9 cellular contexts compared by ENCODE assay signal in the genomic region with DNA sequence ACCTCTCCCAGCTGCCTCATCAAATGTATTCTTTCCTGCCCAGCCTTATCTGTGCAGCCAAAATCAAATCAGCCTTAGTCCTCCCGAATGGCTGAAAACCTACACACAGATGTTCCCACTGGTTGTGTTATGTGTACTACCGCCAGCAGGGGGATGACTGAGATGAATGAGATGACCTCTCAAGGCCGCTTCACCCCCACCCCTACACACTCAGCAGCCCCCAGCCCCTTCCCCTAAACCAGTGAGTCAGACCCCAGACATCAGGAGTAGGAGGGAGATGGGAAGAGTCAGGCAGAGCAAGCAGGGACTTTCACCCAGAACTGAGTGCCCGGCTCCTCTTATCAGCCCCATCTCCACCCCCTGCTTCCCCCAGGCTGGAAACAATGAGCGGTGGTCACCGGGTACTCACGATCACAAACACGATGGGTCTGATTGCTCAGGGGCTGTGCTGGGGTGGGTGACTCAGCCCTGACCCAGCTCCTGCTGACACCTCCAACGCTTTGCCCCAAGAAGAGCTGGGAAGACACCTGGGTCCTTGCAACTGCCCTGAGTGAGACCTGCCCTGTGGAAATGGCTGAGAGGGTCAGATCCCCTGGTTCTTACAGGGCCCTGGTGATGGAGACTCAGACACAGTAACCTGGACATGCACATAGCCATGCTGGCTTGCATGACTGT.
DNase-seq lines count a peak whose midpoint lies in the region; ATAC-seq and TF ChIP-seq lines count a peak whose summit lies in the region.
"Had no signal": no experiment of that assay in that cellular context is flagged by ENCODE, and none has a peak within 500 bp of the region (broad histone marks: within the 10 kb centered on the region; RNA-seq: fewer than 3 reads in every experiment).

No MANE protein-coding gene starts in this region.

- no peak for ATAC-seq in central memory CD8-positive, alpha-beta T cell (replicated peaks; ENCODE audit: extremely low read depth, poor library complexity, severe bottlenecking)

- peaks cover 61 to 62% of the 10 kb centered on the region in 2 experiments for H3K4me1 ChIP-seq in neutrophil (ENCODE audit: control insufficient read depth in 1 of 2, insufficient read depth in 1 of 2, low read depth in 1 of 2, low read length in 1 of 2)

- peak overlapping the region; percentile 40 to 54 for H3K4me3 ChIP-seq in neutrophil (ENCODE audit: low read depth in 1 of 2, low read length in 1 of 2)

- H3K4me3 Mint-ChIP-seq in T-helper 2 cell treated with Interferon-gamma antibody and Interleukin-4, amounts not matched to agents 5 μg/mL and 100 μg/mL, for 36 hours: peak overlapping the region; percentile 67
- H3K4me3 Mint-ChIP-seq in central memory CD8-positive, alpha-beta T cell: peak overlapping the region; percentile 47

- no peaks in the 10 kb centered on the region for H3K27me3 Mint-ChIP-seq in T-helper 2 cell treated with Interferon-gamma antibody and Interleukin-4, amounts not matched to agents 5 μg/mL and 100 μg/mL, for 36 hours (ENCODE audit: low read depth)
- H3K27me3 Mint-ChIP-seq in central memory CD8-positive, alpha-beta T cell: no peaks in the 10 kb centered on the region

- no peaks in the 10 kb centered on the region for H3K9me3 Mint-ChIP-seq in T-helper 2 cell treated with Interferon-gamma antibody and Interleukin-4, amounts not matched to agents 5 μg/mL and 100 μg/mL, for 36 hours
- no peaks in the 10 kb centered on the region for H3K9me3 Mint-ChIP-seq in central memory CD8-positive, alpha-beta T cell

- TF ChIP-seq CTCF in neutrophil (IDR thresholded peaks at IDR 0.05): peak; percentile 76

- no peaks in the 10 kb centered on the region for H3K36me3 ChIP-seq in neutrophil

- peak overlapping the region; percentile 97 for H3K27ac Mint-ChIP-seq in T-helper 2 cell treated with Interferon-gamma antibody and Interleukin-4, amounts not matched to agents 5 μg/mL and 100 μg/mL, for 36 hours
- H3K27ac Mint-ChIP-seq in central memory CD8-positive, alpha-beta T cell (ENCODE audit: low read depth): peak overlapping the region; percentile 95

- H3K9me3 ChIP-seq in neutrophil: no peaks in the 10 kb centered on the region

- no peaks in the 10 kb centered on the region for H3K27me3 ChIP-seq in neutrophil

- no peaks in the 10 kb centered on the region for H3K36me3 Mint-ChIP-seq in T-helper 2 cell treated with Interferon-gamma antibody and Interleukin-4, amounts not matched to agents 5 μg/mL and 100 μg/mL, for 36 hours (ENCODE audit: low read depth)
- H3K36me3 Mint-ChIP-seq in central memory CD8-positive, alpha-beta T cell (ENCODE audit: insufficient read depth): peaks cover 10% of the 10 kb centered on the region

- peak overlapping the region; percentile 100 for H3K27ac ChIP-seq in neutrophil
- H3K27ac ChIP-seq: C4-2B had no signal

- peaks cover 41% of the 10 kb centered on the region for H3K4me1 Mint-ChIP-seq in T-helper 2 cell treated with Interferon-gamma antibody and Interleukin-4, amounts not matched to agents 5 μg/mL and 100 μg/mL, for 36 hours (ENCODE audit: low read depth)
- H3K4me1 Mint-ChIP-seq in central memory CD8-positive, alpha-beta T cell: peaks cover 65% of the 10 kb centered on the region

- peak; percentile 34 for DNase-seq in NK-92 treated with Interleukin-12 subunit alpha and Interleukin-12 subunit beta, amount 100 ng/mL, for 24 hours (lab: John Stamatoyannopoulos, UW)
- DNase-seq in NK-92 (lab: John Stamatoyannopoulos, UW; ENCODE audit: unreplicated experiment) (no peak), COLO829 (ENCODE audit: low spot score) (no peak), cortex of kidney (lab: John Stamatoyannopoulos, UW) (no peak), superior temporal gyrus (ENCODE audit: extremely low spot score) (no peak)
- peak; percentile 93 for DNase-seq in T-helper 2 cell treated with Interferon-gamma antibody and Interleukin-4, amounts not matched to agents 5 μg/mL and 100 μg/mL, for 36 hours (ENCODE audit: low spot score)
- no peak for DNase-seq in central memory CD8-positive, alpha-beta T cell (ENCODE audit: low spot score in 2 of 2)

Comparison
In these comparisons a context has a peak if more than half of its experiments do, and no peak if none do; other contexts are left out.
1. DNase-seq: peak in NK-92 treated with Interleukin-12 subunit alpha and Interleukin-12 subunit beta, amount 100 ng/mL, for 24 hours (single experiment) and T-helper 2 cell treated with Interferon-gamma antibody and Interleukin-4, amounts not matched to agents 5 μg/mL and 100 μg/mL, for 36 hours (single experiment); none in NK-92 (single experiment), central memory CD8-positive, alpha-beta T cell (0 of 2), COLO829 (single experiment), cortex of kidney (single experiment) and superior temporal gyrus (single experiment).